8 cellular contexts compared by ENCODE assay signal in genomic region chr22:38569972-38570840, GRCh38. TPM values are rescaled to one million over a fixed set of nuclear protein-coding genes. Genes with fewer than 3 reads are reported as not detected.
A peak's percentile ranks its signal among the peaks of the same experiment; 100 is the strongest.
DNase-seq lines count a peak whose midpoint lies in the region; FAIRE-seq and TF ChIP-seq lines count a peak whose summit lies in the region.

Gene DMC1 (minus strand): TSS chr22:38570183. CDS start chr22:38568256, 1,927 bp downstream.

- H3K4me3 ChIP-seq in epithelial cell of esophagus (ENCODE audit: low read length) (peak within 1 kb of the TSS; percentile 61), mononuclear cell (ENCODE audit: low read length) (peak within 1 kb of the TSS; percentile 48)

- DNase-seq in NCI-H2081 (lab: John Stamatoyannopoulos, UW) = peak; percentile 61 to 90
- no peak for DNase-seq in NCI-H2081 treated with DMSO at 0.1 percent for 48 hours (lab: John Stamatoyannopoulos, UW)
- DNase-seq in HTR-8/SVneo (ENCODE audit: insufficient read length, low spot score) = peak; percentile 85
- peak; percentile 95 for DNase-seq in OCI-M1 (lab: John Stamatoyannopoulos, UW)
- DNase-seq in activated T-cell treated with anti-CD3 and anti-CD28 coated beads for 4 hours = peak; percentile 97
- peak; percentile 77 for DNase-seq in epithelial cell of esophagus (ENCODE audit: low read depth)
- DNase-seq in stimulated activated CD8-positive, alpha-beta memory T cell treated with anti-CD3 and anti-CD28 coated beads, Interleukin-2, amount 100 ng/mL, for 1 hour (ENCODE audit: low read depth in 2 of 2) = peak; percentile 94 to 98

- H3K9me3 ChIP-seq in mononuclear cell (ENCODE audit: low read depth, low read length) = no peaks in the 10 kb centered on the region

- FAIRE-seq in HTR-8/SVneo (lab: Jason Lieb, UNC) = peak; percentile 23

- peaks cover 19% of the 10 kb centered on the region for H3K27me3 ChIP-seq in mononuclear cell (ENCODE audit: insufficient read depth, low read length)

- peaks cover 30% of the 10 kb centered on the region for H3K4me1 ChIP-seq in mononuclear cell (ENCODE audit: insufficient read depth, low read length)

- no peak for TF ChIP-seq CTCF in epithelial cell of esophagus (IDR thresholded peaks at IDR 0.05; ENCODE audit: insufficient read depth, low read depth, low read length, missing control alignments)

RNA-seq across cellular contexts. Expression of gene DMC1, which starts in this region (rescaled TPM):
- 1.4 TPM for total RNA-seq in mononuclear cell
